ENCODE assay signal across 8 cellular contexts in the genomic region with DNA sequence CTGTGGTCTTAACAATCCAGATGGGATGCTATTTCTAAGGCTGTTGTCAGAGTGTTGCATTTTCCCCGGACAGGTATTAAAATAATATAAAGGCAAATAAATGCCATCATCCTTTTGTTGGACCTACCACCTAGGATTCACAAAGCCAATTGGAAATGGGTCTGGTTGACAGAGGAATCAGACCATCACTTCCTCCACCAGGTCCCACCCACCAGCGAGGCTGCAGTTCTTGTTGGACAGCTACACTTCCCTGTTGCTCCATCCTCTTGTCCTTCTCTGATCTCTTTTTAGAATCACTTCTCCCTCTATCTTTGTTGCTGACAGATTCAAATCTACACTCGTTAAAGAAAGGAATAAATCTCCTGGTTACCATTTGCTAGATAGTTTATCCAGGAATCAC. TPM values are rescaled to one million over a fixed set of nuclear protein-coding genes. Genes with fewer than 3 reads are reported as not detected.
DNase-seq lines count a peak whose midpoint lies in the region; ATAC-seq and TF ChIP-seq lines count a peak whose summit lies in the region.

No MANE protein-coding gene starts in this region.

- peaks cover 50 to 73% (median 68%) of the 10 kb centered on the region in 3 donors for H3K4me1 Mint-ChIP-seq in CD8-positive, alpha-beta memory T cell
- peaks cover 51% of the 10 kb centered on the region for H3K4me1 Mint-ChIP-seq in activated B cell treated with CpG ODN at 0.5 μM for 24 hours

- no peak for TF ChIP-seq CTCF in activated B cell treated with CpG ODN at 0.5 μM for 24 hours (IDR thresholded peaks at IDR 0.05)
- TF ChIP-seq CTCF in RWPE1 (conservative IDR thresholded peaks at IDR 0.05; ENCODE audit: low read depth), result no peak

- H3K27ac Mint-ChIP-seq in CD8-positive, alpha-beta memory T cell, result peak overlapping the region in 7 of 8 donors; percentile 69 to 97 (median 93)
- peak overlapping the region; percentile 85 for H3K27ac Mint-ChIP-seq in activated B cell treated with CpG ODN at 0.5 μM for 24 hours

- H3K27ac ChIP-seq in CD8-positive, alpha-beta memory T cell (ENCODE audit: low read depth, low read length), result no peak overlapping the region
- H3K27ac ChIP-seq in HUES48 (ENCODE audit: low read depth, low read length) (peak overlapping the region; percentile 1), RWPE1 (no peak overlapping the region)

- H3K36me3 Mint-ChIP-seq in CD8-positive, alpha-beta memory T cell, result peaks cover 0 to 9% (median 2%) of the 10 kb centered on the region in 3 donors
- H3K36me3 Mint-ChIP-seq in activated B cell treated with CpG ODN at 0.5 μM for 24 hours (ENCODE audit: low read depth), result peaks cover 2% of the 10 kb centered on the region

- no peak overlapping the region for H3K9ac ChIP-seq in HUES48 (ENCODE audit: low read depth, low read length)

- H3K9me3 Mint-ChIP-seq in CD8-positive, alpha-beta memory T cell, result no peaks in the 10 kb centered on the region
- H3K9me3 Mint-ChIP-seq in activated B cell treated with CpG ODN at 0.5 μM for 24 hours, result no peaks in the 10 kb centered on the region

- peak in 1 of 5 donors; percentile 21 for DNase-seq in CD8-positive, alpha-beta memory T cell
- DNase-seq in activated B cell treated with CpG ODN at 0.5 μM for 24 hours, result no peak
- peak; percentile 60 for DNase-seq in medulla oblongata (ENCODE audit: extremely low spot score)
- no peak for DNase-seq in RWPE1 (ENCODE audit: low spot score)
- no peak for DNase-seq in NCI-H2081 treated with DMSO at 0.1 percent for 48 hours (lab: John Stamatoyannopoulos, UW)

- H3K4me3 ChIP-seq in CD8-positive, alpha-beta memory T cell (ENCODE audit: low read length), result peak overlapping the region; percentile 90
- peak overlapping the region; percentile 98 for H3K4me3 ChIP-seq in HUES48 (ENCODE audit: low read depth, low read length)

- intact Hi-C loops in activated B cell treated with CpG ODN at 0.5 μM for 24 hours (cut with micrococcal nuclease), result loop anchor here (1.0 kb wide), 1 partner anchor 410 kb away; no protein-coding TSS in a partner anchor

- CTCF ChIA-PET in CD8-positive, alpha-beta memory T cell (lab: Charles Lee), result interaction anchor here (1.0 to 2.4 kb wide), 5 partner anchors 12 to 49 kb away, joined by 3 to 16 read pairs (median 4); a partner anchor contains a TSS
- CTCF ChIA-PET in activated B cell treated with CpG ODN at 0.5 μM for 24 hours (lab: Charles Lee) (interaction anchor here (0.8 to 1.4 kb wide), 2 partner anchors 27 to 28 kb away, joined by 3 read pairs; a partner anchor contains a TSS), RWPE1 (lab: Yijun Ruan, JAX) (no interaction called here)

- no peaks in the 10 kb centered on the region for H3K27me3 Mint-ChIP-seq in CD8-positive, alpha-beta memory T cell
- no peaks in the 10 kb centered on the region for H3K27me3 Mint-ChIP-seq in activated B cell treated with CpG ODN at 0.5 μM for 24 hours

- POLR2A ChIA-PET in CD8-positive, alpha-beta memory T cell (lab: Charles Lee), result interaction anchor here (0.7 to 2.1 kb wide), 3 partner anchors 24 to 27 kb away, joined by 4 to 21 read pairs (median 4); a partner anchor contains a TSS
- POLR2A ChIA-PET in activated B cell treated with CpG ODN at 0.5 μM for 24 hours (lab: Charles Lee) (interaction anchor here (0.6 to 2.3 kb wide), 5 partner anchors 25 to 332 kb away, joined by 3 to 13 read pairs (median 5); a partner anchor contains a TSS), RWPE1 (lab: Yijun Ruan, JAX; ENCODE audit: low non-redundant PET) (no interaction called here)

- no peaks in the 10 kb centered on the region for H3K27me3 ChIP-seq in CD8-positive, alpha-beta memory T cell (ENCODE audit: insufficient read depth, low read length, poor library complexity, severe bottlenecking)
- H3K27me3 ChIP-seq in HUES48 (ENCODE audit: control insufficient read depth, insufficient read depth, low read length), result no peaks in the 10 kb centered on the region

- peak overlapping the region; percentile 86 to 98 (median 93) for H3K4me3 Mint-ChIP-seq in CD8-positive, alpha-beta memory T cell
- peak overlapping the region; percentile 95 for H3K4me3 Mint-ChIP-seq in activated B cell treated with CpG ODN at 0.5 μM for 24 hours

- H3K9me3 ChIP-seq in CD8-positive, alpha-beta memory T cell (ENCODE audit: low read length), result no peaks in the 10 kb centered on the region
- no peaks in the 10 kb centered on the region for H3K9me3 ChIP-seq in HUES48 (ENCODE audit: control insufficient read depth, insufficient read depth, low read length)

- H3K4me1 ChIP-seq in CD8-positive, alpha-beta memory T cell (ENCODE audit: insufficient read depth, low read length), result peaks cover 59% of the 10 kb centered on the region
- peaks cover 25% of the 10 kb centered on the region for H3K4me1 ChIP-seq in HUES48 (ENCODE audit: control insufficient read depth, insufficient read depth, low read length)

- H3K36me3 ChIP-seq in CD8-positive, alpha-beta memory T cell (ENCODE audit: insufficient read depth, low read length), result no peaks in the 10 kb centered on the region
- no peaks in the 10 kb centered on the region for H3K36me3 ChIP-seq in HUES48 (ENCODE audit: control insufficient read depth, insufficient read depth, low read length)

- ATAC-seq in activated B cell treated with CpG ODN at 0.5 μM for 24 hours (ENCODE audit: low read depth) (no peak), HG03095 (IDR thresholded peaks at IDR 0.05; ENCODE audit: unreplicated experiment) (no peak), HG02884 (IDR thresholded peaks at IDR 0.05; ENCODE audit: unreplicated experiment) (no peak)

RNA-seq across cellular contexts. Expression of a gene that starts 1.1 kb away (rescaled TPM):
- total RNA-seq in CD8-positive, alpha-beta memory T cell, result under 1 TPM; 0.63 to 0.73 TPM
- polyA plus RNA-seq in CD8-positive, alpha-beta memory T cell, result 1.1 TPM
- total RNA-seq in activated B cell treated with CpG ODN at 0.5 μM for 24 hours, result 0.40 and 0.69 TPM in 2 replicates

RNA-seq across cellular contexts. Expression of a gene that starts 1.2 kb away (rescaled TPM):
- 10 to 100 TPM; 10.5 to 12.6 TPM for total RNA-seq in CD8-positive, alpha-beta memory T cell
- polyA plus RNA-seq in CD8-positive, alpha-beta memory T cell, result 24.4 TPM
- total RNA-seq in activated B cell treated with CpG ODN at 0.5 μM for 24 hours, result 6.1 and 10.0 TPM in 2 replicates

RNA-seq across cellular contexts. Expression of a gene that starts 26.3 kb away (rescaled TPM):
- total RNA-seq in CD8-positive, alpha-beta memory T cell, result 100 to 1,000 TPM; 612 to 643 TPM
- polyA plus RNA-seq in CD8-positive, alpha-beta memory T cell, result 306 TPM
- 303 and 311 TPM in 2 replicates for total RNA-seq in activated B cell treated with CpG ODN at 0.5 μM for 24 hours
